Comparison of ENCODE assay signal across 9 cellular contexts in the genomic region with DNA sequence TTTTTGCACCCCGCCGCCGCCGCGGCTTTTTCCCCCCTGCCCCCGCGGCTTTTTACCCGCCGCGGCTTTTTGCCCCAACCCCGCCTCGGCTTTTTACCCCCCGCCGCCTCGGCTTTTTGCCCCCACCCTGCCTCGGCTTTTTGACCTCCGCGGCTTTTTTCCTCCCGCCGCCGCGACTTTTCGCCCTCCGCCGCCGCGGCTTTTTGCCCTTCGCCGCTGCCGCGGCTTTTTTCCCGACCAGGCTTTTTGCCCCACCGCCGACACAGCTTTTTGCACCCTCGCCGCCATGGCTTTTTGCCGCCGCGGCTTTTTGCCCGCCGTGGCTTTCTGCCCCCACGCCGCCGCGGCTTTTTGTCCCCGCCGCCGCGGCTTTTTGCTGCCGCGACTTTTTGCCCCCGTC.
A peak's percentile ranks its signal among the peaks of the same experiment; 100 is the strongest.
DNase-seq lines count a peak whose midpoint lies in the region; ATAC-seq and TF ChIP-seq lines count a peak whose summit lies in the region.
"Had no signal": no experiment of that assay in that cellular context is flagged by ENCODE, and none has a peak within 500 bp of the region (broad histone marks: within the 10 kb centered on the region; RNA-seq: fewer than 3 reads in every experiment).

No MANE protein-coding gene starts in this region.

- no peak overlapping the region for H3K56ac ChIP-seq in mesendoderm (ENCODE audit: low read length)

- no peak overlapping the region for H2BK5ac ChIP-seq in mesendoderm (ENCODE audit: low read length)

- H3K79me2 ChIP-seq in PC-3 (ENCODE audit: low read length) = no peaks in the 10 kb centered on the region
- no peaks in the 10 kb centered on the region for H3K79me2 ChIP-seq in mesendoderm (ENCODE audit: control insufficient read depth, insufficient read depth, low read length)

- peaks cover 0 to 2% of the 10 kb centered on the region in 2 donors for H3K4me1 Mint-ChIP-seq in effector memory CD8-positive, alpha-beta T cell (ENCODE audit: low read depth in 2 of 2)

- H3K4me2 ChIP-seq in PC-3 (ENCODE audit: low read length) (peak overlapping the region; percentile 65), mesendoderm (ENCODE audit: low read length) (no peak overlapping the region)

- no peaks in the 10 kb centered on the region for H3K27me3 Mint-ChIP-seq in effector memory CD8-positive, alpha-beta T cell

- no peak overlapping the region for H3K27ac Mint-ChIP-seq in effector memory CD8-positive, alpha-beta T cell

- DNase-seq in GM03348 (ENCODE audit: low spot score) = peak; percentile 1
- no peak for DNase-seq in PC-3
- DNase-seq in effector memory CD8-positive, alpha-beta T cell = no peak
- DNase-seq in mesendoderm = no peak
- no peak for DNase-seq in NCI-H82 (lab: John Stamatoyannopoulos, UW)
- no peak for DNase-seq in Ammon's horn (ENCODE audit: low spot score)
- DNase-seq: cortex of kidney had no signal

- intact Hi-C loops in PC-3 (cut with micrococcal nuclease) = no loop called here

- H3K18ac ChIP-seq in mesendoderm (ENCODE audit: low read length) = no peak overlapping the region

- H2BK15ac ChIP-seq in mesendoderm (replicated peaks; ENCODE audit: low read depth) = no peak overlapping the region

- no peaks in the 10 kb centered on the region for H3F3A ChIP-seq in PC-3 (ENCODE audit: low read length, unreplicated experiment)

- no peak overlapping the region for H4K5ac ChIP-seq in mesendoderm (ENCODE audit: low read length)

- peaks cover 4% of the 10 kb centered on the region for H3K36me3 Mint-ChIP-seq in effector memory CD8-positive, alpha-beta T cell (ENCODE audit: insufficient read depth)

- H3K4me3 Mint-ChIP-seq in effector memory CD8-positive, alpha-beta T cell = peak overlapping the region; percentile 78 to 81

- H3K4ac ChIP-seq in mesendoderm (ENCODE audit: low read depth, low read length) = no peak overlapping the region

- H2BK120ac ChIP-seq in mesendoderm (ENCODE audit: low read depth, low read length) = no peak overlapping the region

- H3K36me3 ChIP-seq in PC-3 (ENCODE audit: low read depth, low read length) = no peaks in the 10 kb centered on the region
- no peaks in the 10 kb centered on the region for H3K36me3 ChIP-seq in skeletal muscle tissue (ENCODE audit: control insufficient read depth in 3 of 3, insufficient read depth in 3 of 3, low read length in 3 of 3)
- H3K36me3 ChIP-seq in mesendoderm (ENCODE audit: control insufficient read depth, insufficient read depth, low read length) = no peaks in the 10 kb centered on the region

- WGBS in mesendoderm (ENCODE audit: extremely low coverage, insufficient coverage, low lambda C conversion rate) = no CpG with 5 or more reads among the region's 52 CpGs

- H3K9me3 ChIP-seq in PC-3 (ENCODE audit: low read length) = no peaks in the 10 kb centered on the region
- no peaks in the 10 kb centered on the region for H3K9me3 ChIP-seq in skeletal muscle tissue (ENCODE audit: control insufficient read depth in 3 of 3, low read length in 3 of 3)

- H3K9me2 ChIP-seq in PC-3 (replicated peaks; ENCODE audit: low read length) = no peaks in the 10 kb centered on the region

- H2AK5ac ChIP-seq in mesendoderm (ENCODE audit: low read length) = no peak overlapping the region

- POLR2A ChIA-PET in PC-3 (lab: Charles Lee; ENCODE audit: unreplicated experiment) = no interaction called here

- peaks cover 3% of the 10 kb centered on the region; the same call in 1 of the 2 replicates for H3K27me3 ChIP-seq in PC-3 (ENCODE audit: low read length)
- no peaks in the 10 kb centered on the region for H3K27me3 ChIP-seq in skeletal muscle tissue (ENCODE audit: control insufficient read depth in 3 of 3, insufficient read depth in 3 of 3, low read length in 3 of 3)
- no peaks in the 10 kb centered on the region for H3K27me3 ChIP-seq in mesendoderm (ENCODE audit: insufficient read depth, low read length, poor library complexity)

- no peaks in the 10 kb centered on the region for H4K20me1 ChIP-seq in PC-3 (ENCODE audit: low read length)

- H3K9ac ChIP-seq in PC-3 (ENCODE audit: low read length) (no peak overlapping the region), skeletal muscle tissue (ENCODE audit: low read depth in 1 of 3, low read length in 3 of 3) (no peak overlapping the region), mesendoderm (ENCODE audit: low read length) (no peak overlapping the region)

- no peak overlapping the region for H3K23ac ChIP-seq in mesendoderm (ENCODE audit: low read length)

- H4K8ac ChIP-seq in mesendoderm (ENCODE audit: low read depth, low read length) = no peak overlapping the region

- H3K9me3 Mint-ChIP-seq in effector memory CD8-positive, alpha-beta T cell = no peaks in the 10 kb centered on the region

- CTCF ChIA-PET in PC-3 (lab: Charles Lee) = no interaction called here

- no peaks in the 10 kb centered on the region for H3K4me1 ChIP-seq in PC-3 (ENCODE audit: insufficient read depth, low read length)
- no peaks in the 10 kb centered on the region for H3K4me1 ChIP-seq in skeletal muscle tissue (ENCODE audit: control insufficient read depth in 3 of 3, insufficient read depth in 3 of 3, low read length in 3 of 3)
- H3K4me1 ChIP-seq in mesendoderm (ENCODE audit: control insufficient read depth, low read depth, low read length) = no peaks in the 10 kb centered on the region

- H3K27ac ChIP-seq in PC-3 (ENCODE audit: low read length) (no peak overlapping the region), skeletal muscle tissue (ENCODE audit: low read depth, low read length) (no peak overlapping the region), mesendoderm (ENCODE audit: low read depth, low read length) (no peak overlapping the region)
- H3K27ac ChIP-seq: RWPE1 had no signal

- no peaks in the 10 kb centered on the region for H3K79me1 ChIP-seq in mesendoderm (ENCODE audit: low read length)

- H2AFZ ChIP-seq in PC-3 (ENCODE audit: low read length) = 0 out of 2 replicates have a peak overlapping the region, but pooled peaks have one; percentile 45

- ATAC-seq in PC-3 = no peak
- ATAC-seq in effector memory CD8-positive, alpha-beta T cell (replicated peaks) = no peak

- BruUV-seq in PC-3 (replicated peaks; lab: Mats Ljungman, UMichigan) = no TSS peak

- no peak for TF ChIP-seq CTCF in PC-3 (conservative IDR thresholded peaks at IDR 0.05; ENCODE audit: low read depth, low read length)

- H3K4me3 ChIP-seq in PC-3 (ENCODE audit: low read length) (peak overlapping the region; percentile 53), skeletal muscle tissue (ENCODE audit: low read length in 3 of 3) (peak overlapping the region in 2 of 3 donors; percentile 6 to 40), mesendoderm (ENCODE audit: low read length) (no peak overlapping the region)
